1 cellular context compared by ENCODE assay signal in the genomic region with DNA sequence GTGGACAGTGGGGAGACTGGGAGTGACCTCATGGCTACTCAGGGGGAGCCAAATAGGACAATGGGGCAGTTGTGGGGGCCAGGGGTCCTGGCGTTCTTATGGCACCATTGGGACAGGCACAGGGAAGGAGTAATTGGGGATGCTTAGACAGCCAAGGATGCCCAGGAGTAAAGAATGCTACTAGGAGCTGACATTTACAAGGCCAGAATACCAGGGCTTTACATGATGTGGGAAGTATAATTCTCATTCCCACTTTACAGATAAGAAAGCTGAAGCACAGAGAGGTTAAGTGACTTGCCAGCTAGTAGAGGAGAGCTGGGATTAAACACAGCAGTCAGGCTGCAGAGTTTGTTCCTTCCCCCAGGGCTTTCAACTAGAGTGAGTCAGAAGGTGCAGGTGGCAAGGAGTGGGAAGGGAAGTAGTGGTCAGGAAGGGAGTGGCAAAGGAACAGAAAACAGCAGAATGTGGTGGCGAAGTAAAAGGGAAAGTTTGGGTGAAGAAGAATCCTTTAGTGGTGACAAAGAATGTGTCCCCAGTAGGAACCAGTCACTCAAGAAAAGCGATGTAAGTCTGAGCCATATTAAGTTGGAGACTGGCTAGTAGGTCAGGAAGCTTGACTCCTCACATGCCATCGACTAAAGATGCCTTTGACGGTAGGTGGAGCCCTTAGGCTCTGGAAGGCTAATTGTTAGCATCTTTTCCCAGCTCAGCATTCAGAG.
TF ChIP-seq lines count a peak whose summit lies in the region.

No MANE protein-coding gene starts in this region.

TF ChIP-seq in K562, 482 proteins besides CTCF, POLR2A, EP300 and RAD21:
- TF ChIP-seq, protein P1, sequence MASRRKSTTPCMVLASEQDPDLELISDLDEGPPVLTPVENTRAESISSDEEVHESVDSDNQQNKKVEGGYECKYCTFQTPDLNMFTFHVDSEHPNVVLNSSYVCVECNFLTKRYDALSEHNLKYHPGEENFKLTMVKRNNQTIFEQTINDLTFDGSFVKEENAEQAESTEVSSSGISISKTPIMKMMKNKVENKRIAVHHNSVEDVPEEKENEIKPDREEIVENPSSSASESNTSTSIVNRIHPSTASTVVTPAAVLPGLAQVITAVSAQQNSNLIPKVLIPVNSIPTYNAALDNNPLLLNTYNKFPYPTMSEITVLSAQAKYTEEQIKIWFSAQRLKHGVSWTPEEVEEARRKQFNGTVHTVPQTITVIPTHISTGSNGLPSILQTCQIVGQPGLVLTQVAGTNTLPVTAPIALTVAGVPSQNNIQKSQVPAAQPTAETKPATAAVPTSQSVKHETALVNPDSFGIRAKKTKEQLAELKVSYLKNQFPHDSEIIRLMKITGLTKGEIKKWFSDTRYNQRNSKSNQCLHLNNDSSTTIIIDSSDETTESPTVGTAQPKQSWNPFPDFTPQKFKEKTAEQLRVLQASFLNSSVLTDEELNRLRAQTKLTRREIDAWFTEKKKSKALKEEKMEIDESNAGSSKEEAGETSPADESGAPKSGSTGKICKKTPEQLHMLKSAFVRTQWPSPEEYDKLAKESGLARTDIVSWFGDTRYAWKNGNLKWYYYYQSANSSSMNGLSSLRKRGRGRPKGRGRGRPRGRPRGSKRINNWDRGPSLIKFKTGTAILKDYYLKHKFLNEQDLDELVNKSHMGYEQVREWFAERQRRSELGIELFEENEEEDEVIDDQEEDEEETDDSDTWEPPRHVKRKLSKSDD (conservative IDR thresholded peaks at IDR 0.05; ENCODE audit: low read length) = no peak
- TF ChIP-seq ASH1L (IDR thresholded peaks at IDR 0.05; ENCODE audit: borderline replicate concordance, low read depth, partially characterized antibody) = no peak
- TF ChIP-seq, protein P2, sequence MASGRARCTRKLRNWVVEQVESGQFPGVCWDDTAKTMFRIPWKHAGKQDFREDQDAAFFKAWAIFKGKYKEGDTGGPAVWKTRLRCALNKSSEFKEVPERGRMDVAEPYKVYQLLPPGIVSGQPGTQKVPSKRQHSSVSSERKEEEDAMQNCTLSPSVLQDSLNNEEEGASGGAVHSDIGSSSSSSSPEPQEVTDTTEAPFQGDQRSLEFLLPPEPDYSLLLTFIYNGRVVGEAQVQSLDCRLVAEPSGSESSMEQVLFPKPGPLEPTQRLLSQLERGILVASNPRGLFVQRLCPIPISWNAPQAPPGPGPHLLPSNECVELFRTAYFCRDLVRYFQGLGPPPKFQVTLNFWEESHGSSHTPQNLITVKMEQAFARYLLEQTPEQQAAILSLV (tag; IDR thresholded peaks at IDR 0.05) = no peak
